24 cellular contexts compared by ENCODE assay signal in genomic region chr18:21479721-21480120, GRCh38.
"Had no signal": no experiment of that assay in that cellular context is flagged by ENCODE, and none has a peak within 500 bp of the region (broad histone marks: within the 10 kb centered on the region; RNA-seq: fewer than 3 reads in every experiment).

No MANE protein-coding gene starts in this region.

- H3K4me3 ChIP-seq: coronary artery, esophagus squamous epithelium, lung, neural progenitor cell, right lobe of liver, smooth muscle cell, stomach, thyroid gland had no signal

- H3K9me3 Mint-ChIP-seq: immature natural killer cell; memory B cell; nephron; stimulated activated effector memory CD8-positive, alpha-beta T cell treated with anti-CD3 and anti-CD28 coated beads, Interleukin-12 subunit alpha, Interleukin-12 subunit beta, amount 100 ng/mL, for 72 hours; type B pancreatic cell had no signal

- H3K9me3 ChIP-seq: esophagus squamous epithelium, right lobe of liver, stomach, thyroid gland had no signal

- H3K4me1 Mint-ChIP-seq: immature natural killer cell; memory B cell; naive thymus-derived CD4-positive, alpha-beta T cell; stimulated activated effector memory CD8-positive, alpha-beta T cell treated with anti-CD3 and anti-CD28 coated beads, Interleukin-12 subunit alpha, Interleukin-12 subunit beta, amount 100 ng/mL, for 72 hours had no signal

- H3K36me3 ChIP-seq: esophagus squamous epithelium, right lobe of liver, stomach, thyroid gland had no signal

- DNase-seq: dermis blood vessel endothelial cell; effector memory CD4-positive, alpha-beta T cell; esophagus squamous epithelium; foreskin melanocyte; hypothalamus; immature natural killer cell; naive thymus-derived CD4-positive, alpha-beta T cell; right lobe of liver; stimulated activated CD4-positive, alpha-beta T cell treated with anti-CD3 and anti-CD28 coated beads, Interleukin-2, amount 100 ng/mL, for 24 hours; stimulated activated CD4-positive, alpha-beta T cell treated with anti-CD3 and anti-CD28 coated beads, Interleukin-4, amount 100 ng/mL, for 24 hours; stimulated activated naive CD4-positive, alpha-beta T cell treated with Interleukin-2 at 50 U/mL for 16 hours; stomach; thyroid gland had no signal

- H3K4me1 ChIP-seq: esophagus squamous epithelium, neural progenitor cell, parathyroid adenoma, right lobe of liver, stomach had no signal

- H3K27me3 ChIP-seq: esophagus squamous epithelium, neural progenitor cell, right lobe of liver, stomach, thyroid gland had no signal

- H3K36me3 Mint-ChIP-seq: immature natural killer cell; memory B cell; stimulated activated effector memory CD8-positive, alpha-beta T cell treated with anti-CD3 and anti-CD28 coated beads, Interleukin-12 subunit alpha, Interleukin-12 subunit beta, amount 100 ng/mL, for 72 hours had no signal

- ATAC-seq: left lobe of liver; naive thymus-derived CD4-positive, alpha-beta T cell; right lobe of liver; stimulated activated effector memory CD8-positive, alpha-beta T cell treated with anti-CD3 and anti-CD28 coated beads, Interleukin-12 subunit alpha, Interleukin-12 subunit beta, amount 100 ng/mL, for 72 hours had no signal

- H3K4me3 Mint-ChIP-seq: immature natural killer cell; memory B cell; naive thymus-derived CD4-positive, alpha-beta T cell; nephron; neural progenitor cell; stimulated activated effector memory CD8-positive, alpha-beta T cell treated with anti-CD3 and anti-CD28 coated beads, Interleukin-12 subunit alpha, Interleukin-12 subunit beta, amount 100 ng/mL, for 72 hours; type B pancreatic cell had no signal

- H3K27ac ChIP-seq: coronary artery, esophagus squamous epithelium, neural progenitor cell, parathyroid adenoma, right lobe of liver, stomach, thyroid gland had no signal

- H3K27ac Mint-ChIP-seq: immature natural killer cell; memory B cell; naive thymus-derived CD4-positive, alpha-beta T cell; nephron; neural progenitor cell; progenitor cell of endocrine pancreas; stimulated activated effector memory CD8-positive, alpha-beta T cell treated with anti-CD3 and anti-CD28 coated beads, Interleukin-12 subunit alpha, Interleukin-12 subunit beta, amount 100 ng/mL, for 72 hours; type B pancreatic cell had no signal

- H3K27me3 Mint-ChIP-seq: progenitor cell of endocrine pancreas, type B pancreatic cell had no signal
